ENCODE assay signal across 10 cellular contexts in genomic region chr2:201452856-201453643, GRCh38. TPM values are rescaled to one million over a fixed set of nuclear protein-coding genes. Genes with fewer than 3 reads are reported as not detected.
DNase-seq lines count a peak whose midpoint lies in the region; ATAC-seq and TF ChIP-seq lines count a peak whose summit lies in the region.
"Had no signal": no experiment of that assay in that cellular context is flagged by ENCODE, and none has a peak within 500 bp of the region (broad histone marks: within the 10 kb centered on the region; RNA-seq: fewer than 3 reads in every experiment).

No MANE protein-coding gene starts in this region.

- no peak overlapping the region for H3K27ac Mint-ChIP-seq in Calu3 (ENCODE audit: unreplicated experiment)

- peak overlapping the region; percentile 98 for H3K4me3 ChIP-seq in NT2/D1 (ENCODE audit: insufficient read length, low read depth)
- peak overlapping the region; percentile 87 for H3K4me3 ChIP-seq in endocrine pancreas (ENCODE audit: control insufficient read depth, insufficient read depth, low read length)
- H3K4me3 ChIP-seq in neuron (ENCODE audit: low read length): peak overlapping the region; percentile 91

- peaks cover 7% of the 10 kb centered on the region for H3K27me3 ChIP-seq in NT2/D1 (ENCODE audit: insufficient read depth, insufficient read length)
- H3K27me3 ChIP-seq in endocrine pancreas (ENCODE audit: control insufficient read depth, insufficient read depth, low read length): no peaks in the 10 kb centered on the region
- H3K27me3 ChIP-seq in neuron (ENCODE audit: insufficient read depth, low read length): no peaks in the 10 kb centered on the region

- H3K9me3 Mint-ChIP-seq in Calu3 (ENCODE audit: low read depth, unreplicated experiment): no peaks in the 10 kb centered on the region

- peaks cover 29% of the 10 kb centered on the region for H3K4me1 Mint-ChIP-seq in Calu3 (ENCODE audit: low read depth, unreplicated experiment)

- DNase-seq in Calu3 (no peak), NT2/D1 (ENCODE audit: low read depth, low spot score) (no peak), NCI-H524 treated with DMSO at 0.1 percent for 48 hours (lab: John Stamatoyannopoulos, UW) (no peak)
- no peak for DNase-seq in stimulated activated naive CD4-positive, alpha-beta T cell (lab: John Stamatoyannopoulos, UW)
- DNase-seq: activated effector memory CD4-positive, alpha-beta T cell treated with anti-CD3 and anti-CD28 coated beads, Interleukin-2, amount 50 U/mL, for 16 hours; NCI-H510A treated with DMSO at 0.1 percent for 48 hours had no signal

- H3K9me3 ChIP-seq in NT2/D1 (ENCODE audit: insufficient read depth, low read length): no peaks in the 10 kb centered on the region
- no peaks in the 10 kb centered on the region for H3K9me3 ChIP-seq in endocrine pancreas (ENCODE audit: control insufficient read depth, low read length)
- H3K9me3 ChIP-seq in neuron (ENCODE audit: low read length): no peaks in the 10 kb centered on the region

- H3K27me3 Mint-ChIP-seq in Calu3 (ENCODE audit: unreplicated experiment): no peaks in the 10 kb centered on the region

- H3K4me1 ChIP-seq in NT2/D1 (ENCODE audit: insufficient read depth, insufficient read length) (no peaks in the 10 kb centered on the region), endocrine pancreas (ENCODE audit: control insufficient read depth, insufficient read depth, low read length) (peaks cover 8% of the 10 kb centered on the region), neuron (ENCODE audit: insufficient read depth, low read length) (peaks cover 14% of the 10 kb centered on the region)

- H3K9ac ChIP-seq in NT2/D1 (ENCODE audit: insufficient read length, low read depth): no peak overlapping the region
- H3K9ac ChIP-seq in endocrine pancreas (ENCODE audit: control insufficient read depth, insufficient read depth, low read length): no peak overlapping the region

- peaks cover 31% of the 10 kb centered on the region for H3K36me3 Mint-ChIP-seq in Calu3 (ENCODE audit: insufficient read depth, unreplicated experiment)

- TF ChIP-seq CTCF in Calu3 (IDR thresholded peaks at IDR 0.05; ENCODE audit: unreplicated experiment): no peak

- intact Hi-C loops in Calu3 (cut with micrococcal nuclease; ENCODE audit: unreplicated experiment): no loop called here

- CTCF ChIA-PET in Calu3 (lab: Charles Lee): interaction anchor here (0.6 to 0.9 kb wide), 3 partner anchors 13 to 48 kb away, joined by 3 to 5 read pairs (median 4); no protein-coding TSS in a partner anchor

- BruUV-seq in Calu3 (replicated peaks; lab: Mats Ljungman, UMichigan): no TSS peak

- H3K36me3 ChIP-seq in NT2/D1 (ENCODE audit: insufficient read depth, insufficient read length, low read length) (peaks cover 15% of the 10 kb centered on the region), endocrine pancreas (ENCODE audit: control insufficient read depth, insufficient read depth, low read length) (no peaks in the 10 kb centered on the region), neuron (ENCODE audit: insufficient read depth, low read length) (peaks cover 2% of the 10 kb centered on the region)

- no peak overlapping the region for H2AFZ ChIP-seq in neuron (ENCODE audit: low read depth, low read length)

- ATAC-seq in HG03039 (IDR thresholded peaks at IDR 0.05; ENCODE audit: unreplicated experiment) (no peak), HG03159 (IDR thresholded peaks at IDR 0.05; ENCODE audit: unreplicated experiment) (no peak)

- H3K4me3 Mint-ChIP-seq in Calu3 (ENCODE audit: low read depth, unreplicated experiment): peak overlapping the region; percentile 100

RNA-seq across cellular contexts. Expression of gene STRADB, which starts 1.5 kb away (rescaled TPM):
- total RNA-seq in Calu3 (2022): 19.0 and 19.8 TPM in 2 replicates

RNA-seq across cellular contexts. Expression of gene TRAK2, which starts 1.8 kb away (rescaled TPM):
- 24.4 TPM in 2 replicates for total RNA-seq in Calu3 (2022)
